ENCODE assay signal across 28 cellular contexts in the genomic region with DNA sequence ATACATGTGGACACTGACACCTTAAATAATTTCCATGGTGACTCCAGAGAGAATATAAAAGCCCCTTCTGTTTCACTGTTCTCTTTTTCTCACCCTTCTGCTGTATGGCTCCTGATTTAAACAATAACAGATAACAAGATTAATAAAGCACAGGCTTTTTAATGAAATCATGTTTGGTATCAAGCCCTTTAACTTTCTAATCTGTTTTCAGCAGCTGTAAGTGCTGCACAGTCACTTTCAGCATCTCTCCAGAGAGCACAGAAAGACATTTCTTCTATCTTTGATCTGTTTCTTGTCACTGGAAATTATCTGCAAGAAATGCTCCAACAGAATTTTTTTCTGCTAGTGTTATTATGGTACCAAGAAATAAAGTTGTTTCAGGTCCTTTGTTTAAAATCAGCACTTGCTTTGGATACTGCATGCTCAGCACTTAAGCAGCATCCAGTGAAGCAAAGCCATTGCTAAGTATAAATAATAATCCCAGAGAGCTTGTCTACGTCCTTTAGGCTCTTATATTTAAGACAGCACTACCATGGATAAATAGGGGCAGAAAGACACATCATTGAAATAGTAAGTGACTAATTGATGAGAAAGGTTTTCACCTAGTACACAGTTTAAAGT.
"Had no signal": no experiment of that assay in that cellular context is flagged by ENCODE, and none has a peak within 500 bp of the region (broad histone marks: within the 10 kb centered on the region; RNA-seq: fewer than 3 reads in every experiment).

No MANE protein-coding gene starts in this region.

- H3K27ac ChIP-seq: adrenal gland, body of pancreas, colonic mucosa, epithelial cell of prostate, esophagus squamous epithelium, gastroesophageal sphincter, WERI-Rb-1 had no signal

- H3K4me1 ChIP-seq: adrenal gland, body of pancreas, colonic mucosa, esophagus squamous epithelium, gastroesophageal sphincter had no signal

- DNase-seq: activated B cell treated with CpG ODN at 0.5 μM for 24 hours; activated CD4-positive, alpha-beta T cell treated with anti-CD3 and anti-CD28 coated beads for 48 hours; activated CD4-positive, alpha-beta T cell treated with anti-CD3 and anti-CD28 coated beads, Interleukin-2, amount 50 U/mL, for 1 hour; activated CD4-positive, alpha-beta T cell treated with anti-CD3 and anti-CD28 coated beads, Interleukin-2, amount 50 U/mL, for 48 hours; activated CD8-positive, alpha-beta memory T cell treated with anti-CD3 and anti-CD28 coated beads for 24 hours; activated CD8-positive, alpha-beta T cell treated with anti-CD3 and anti-CD28 coated beads for 36 hours; activated effector memory CD4-positive, alpha-beta T cell treated with anti-CD3 and anti-CD28 coated beads, Interleukin-2, amount 50 U/mL, for 16 hours; activated naive CD4-positive, alpha-beta T cell treated with anti-CD3 and anti-CD28 coated beads for 36 hours; activated naive CD8-positive, alpha-beta T cell treated with anti-CD3 and anti-CD28 coated beads for 36 hours; activated naive CD8-positive, alpha-beta T cell treated with anti-CD3 and anti-CD28 coated beads, Interleukin-2, amount 50 U/mL, for 24 hours; activated T-cell treated with anti-CD3 and anti-CD28 coated beads, Interleukin-2, amount 50 U/mL, for 4 hours; adrenal gland; amygdala; aorta; body of pancreas; central memory CD4-positive, alpha-beta T cell; cerebellar nuclear complex; colonic mucosa; effector CD8-positive, alpha-beta T cell; esophagus squamous epithelium; foreskin melanocyte; T-helper 1 cell; T-helper 17 cell; T1000; WERI-Rb-1 had no signal

- H3K4me3 ChIP-seq: adrenal gland, body of pancreas, colonic mucosa, esophagus squamous epithelium, gastroesophageal sphincter had no signal

- H3K9me3 ChIP-seq: adrenal gland, body of pancreas, colonic mucosa, esophagus squamous epithelium, gastroesophageal sphincter had no signal

- ATAC-seq: activated CD4-positive, CD25-positive, alpha-beta regulatory T cell treated with anti-CD3 and anti-CD28 coated beads, Interleukin-2, amount 50 U/mL, for 24 hours; activated CD8-positive, alpha-beta T cell treated with anti-CD3 and anti-CD28 coated beads for 36 hours; activated naive CD8-positive, alpha-beta T cell treated with anti-CD3 and anti-CD28 coated beads, Interleukin-2, amount 50 U/mL, for 24 hours; activated T-cell treated with anti-CD3 and anti-CD28 coated beads, Interleukin-2, amount 50 U/mL, for 4 hours; body of pancreas; gastroesophageal sphincter; T-helper 17 cell had no signal

- H3K27me3 ChIP-seq: adrenal gland, body of pancreas, colonic mucosa, esophagus squamous epithelium, gastroesophageal sphincter had no signal

- H3K36me3 ChIP-seq: adrenal gland, colonic mucosa, esophagus squamous epithelium, gastroesophageal sphincter, WERI-Rb-1 had no signal
